Comparison of ENCODE assay signal across 13 cellular contexts in genomic region chr13:73544175-73544574, GRCh38.
"Had no signal": no experiment of that assay in that cellular context is flagged by ENCODE, and none has a peak within 500 bp of the region (broad histone marks: within the 10 kb centered on the region; RNA-seq: fewer than 3 reads in every experiment).

No MANE protein-coding gene starts in this region.

- H3K4me1 ChIP-seq: parathyroid adenoma, thyroid gland had no signal

- H3K9ac ChIP-seq: parathyroid adenoma had no signal

- H3K9me3 ChIP-seq: esophagus muscularis mucosa, thyroid gland had no signal

- DNase-seq: activated CD4-positive, alpha-beta T cell treated with anti-CD3 and anti-CD28 coated beads for 48 hours; activated CD8-positive, alpha-beta T cell treated with anti-CD3 and anti-CD28 coated beads for 36 hours; activated effector memory CD4-positive, alpha-beta T cell treated with Interleukin-2 at 50 U/mL for 16 hours; activated naive CD4-positive, alpha-beta T cell treated with anti-CD3 and anti-CD28 coated beads, Interleukin-2, amount 50 U/mL, for 16 hours; activated T-cell treated with anti-CD3 and anti-CD28 coated beads, Interleukin-2, amount 50 U/mL, for 4 hours; glutamatergic neuron; mesenchymal stem cell; naive thymus-derived CD8-positive, alpha-beta T cell; retina; thyroid gland had no signal

- H3K79me2 ChIP-seq: parathyroid adenoma had no signal

- H3K27ac Mint-ChIP-seq: activated CD8-positive, alpha-beta T cell treated with anti-CD3 and anti-CD28 coated beads for 36 hours; naive thymus-derived CD8-positive, alpha-beta T cell; stimulated activated memory B cell treated with anti-CD40 and anti-IgM and Interleukin-4, amounts not matched to agents 10 μg/mL and 1 μg/mL and 100 μg/mL, for 72 hours had no signal

- H3K27ac ChIP-seq: esophagus muscularis mucosa, parathyroid adenoma, thyroid gland had no signal

- H3K4me1 Mint-ChIP-seq: naive thymus-derived CD8-positive, alpha-beta T cell; stimulated activated memory B cell treated with anti-CD40 and anti-IgM and Interleukin-4, amounts not matched to agents 10 μg/mL and 1 μg/mL and 100 μg/mL, for 72 hours had no signal

- H3K36me3 ChIP-seq: esophagus muscularis mucosa, thyroid gland had no signal

- H3K4me3 ChIP-seq: esophagus muscularis mucosa, thyroid gland had no signal

- H3K27me3 Mint-ChIP-seq: activated CD8-positive, alpha-beta T cell treated with anti-CD3 and anti-CD28 coated beads for 36 hours had no signal

- H3K36me3 Mint-ChIP-seq: naive thymus-derived CD8-positive, alpha-beta T cell; stimulated activated memory B cell treated with anti-CD40 and anti-IgM and Interleukin-4, amounts not matched to agents 10 μg/mL and 1 μg/mL and 100 μg/mL, for 72 hours had no signal

- H3K9me3 Mint-ChIP-seq: activated CD8-positive, alpha-beta T cell treated with anti-CD3 and anti-CD28 coated beads for 36 hours; activated T-cell treated with anti-CD3 and anti-CD28 coated beads, Interleukin-2, amount 50 U/mL, for 4 hours; naive thymus-derived CD8-positive, alpha-beta T cell; stimulated activated memory B cell treated with anti-CD40 and anti-IgM and Interleukin-4, amounts not matched to agents 10 μg/mL and 1 μg/mL and 100 μg/mL, for 72 hours had no signal

- ATAC-seq: activated CD8-positive, alpha-beta T cell treated with anti-CD3 and anti-CD28 coated beads for 36 hours; activated T-cell treated with anti-CD3 and anti-CD28 coated beads, Interleukin-2, amount 50 U/mL, for 4 hours; naive thymus-derived CD8-positive, alpha-beta T cell; stimulated activated memory B cell treated with anti-CD40 and anti-IgM and Interleukin-4, amounts not matched to agents 10 μg/mL and 1 μg/mL and 100 μg/mL, for 72 hours had no signal

- H2AFZ ChIP-seq: parathyroid adenoma had no signal

- H3K27me3 ChIP-seq: esophagus muscularis mucosa, thyroid gland had no signal

- H3K4me3 Mint-ChIP-seq: activated CD8-positive, alpha-beta T cell treated with anti-CD3 and anti-CD28 coated beads for 36 hours; activated T-cell treated with anti-CD3 and anti-CD28 coated beads, Interleukin-2, amount 50 U/mL, for 4 hours; naive thymus-derived CD8-positive, alpha-beta T cell; stimulated activated memory B cell treated with anti-CD40 and anti-IgM and Interleukin-4, amounts not matched to agents 10 μg/mL and 1 μg/mL and 100 μg/mL, for 72 hours had no signal
